33 cellular contexts compared by ENCODE assay signal in genomic region chr12:55582066-55582465, GRCh38. TPM values are rescaled to one million over a fixed set of nuclear protein-coding genes. Genes with fewer than 3 reads are reported as not detected.
"Had no signal": no experiment of that assay in that cellular context is flagged by ENCODE, and none has a peak within 500 bp of the region (broad histone marks: within the 10 kb centered on the region; RNA-seq: fewer than 3 reads in every experiment).

No MANE protein-coding gene starts in this region.

- FAIRE-seq: urothelium cell line had no signal

- H3K36me3 Mint-ChIP-seq: stimulated activated effector memory CD8-positive, alpha-beta T cell treated with anti-CD3 and anti-CD28 coated beads, Interleukin-12 subunit alpha, Interleukin-12 subunit beta, amount 100 ng/mL, for 72 hours; stimulated activated memory B cell treated with anti-CD40 and anti-IgM and Interleukin-4, amounts not matched to agents 10 μg/mL and 1 μg/mL and 100 μg/mL, for 72 hours; type B pancreatic cell had no signal

- H3K27ac Mint-ChIP-seq: stimulated activated effector memory CD8-positive, alpha-beta T cell treated with anti-CD3 and anti-CD28 coated beads, Interleukin-12 subunit alpha, Interleukin-12 subunit beta, amount 100 ng/mL, for 72 hours; stimulated activated memory B cell treated with anti-CD40 and anti-IgM and Interleukin-4, amounts not matched to agents 10 μg/mL and 1 μg/mL and 100 μg/mL, for 72 hours; stimulated activated naive B cell treated with anti-CD40 and anti-IgM and Interleukin-4, amounts not matched to agents 10 μg/mL and 1 μg/mL and 100 μg/mL, for 72 hours; stimulated activated naive CD8-positive, alpha-beta T cell treated with anti-CD3 and anti-CD28 coated beads, Interleukin-15, amount 100 ng/mL, for 72 hours; stimulated activated naive CD8-positive, alpha-beta T cell treated with anti-CD3 and anti-CD28 coated beads, Interleukin-15, Interleukin-2, amounts not matched to agents 100 ng/mL and 50 ng/mL, for 24 hours; type B pancreatic cell had no signal

- H3K27ac ChIP-seq: stomach, suprapubic skin, testis, thoracic aorta, thyroid gland, tibial artery, tibial nerve, transverse colon, upper lobe of left lung, upper lobe of right lung, uterus, vagina had no signal

- H3K27me3 ChIP-seq: stomach, suprapubic skin, testis, thyroid gland, tibial artery, tibial nerve, transverse colon, upper lobe of left lung, upper lobe of right lung, uterus, vagina had no signal

- H3K9me3 ChIP-seq: testis, thoracic aorta, thyroid gland, transverse colon, upper lobe of left lung, upper lobe of right lung, vagina had no signal

- H3K27me3 Mint-ChIP-seq: type B pancreatic cell had no signal

- H3K36me3 ChIP-seq: stomach, suprapubic skin, thoracic aorta, thyroid gland, tibial artery, tibial nerve, transverse colon, upper lobe of left lung, upper lobe of right lung, uterus, vagina had no signal

- H3K4me3 ChIP-seq: stomach, suprapubic skin, testis, thoracic aorta, thyroid gland, tibial artery, tibial nerve, transverse colon, upper lobe of left lung, upper lobe of right lung, uterus, vagina had no signal

- H3K9me3 Mint-ChIP-seq: type B pancreatic cell had no signal

- H3K4me3 Mint-ChIP-seq: stimulated activated effector memory CD8-positive, alpha-beta T cell treated with anti-CD3 and anti-CD28 coated beads, Interleukin-12 subunit alpha, Interleukin-12 subunit beta, amount 100 ng/mL, for 72 hours; stimulated activated memory B cell treated with anti-CD40 and anti-IgM and Interleukin-4, amounts not matched to agents 10 μg/mL and 1 μg/mL and 100 μg/mL, for 72 hours; stimulated activated naive B cell treated with anti-CD40 and anti-IgM and Interleukin-4, amounts not matched to agents 10 μg/mL and 1 μg/mL and 100 μg/mL, for 72 hours; stimulated activated naive CD8-positive, alpha-beta T cell treated with anti-CD3 and anti-CD28 coated beads, Interleukin-15, amount 100 ng/mL, for 72 hours; stimulated activated naive CD8-positive, alpha-beta T cell treated with anti-CD3 and anti-CD28 coated beads, Interleukin-15, Interleukin-2, amounts not matched to agents 100 ng/mL and 50 ng/mL, for 24 hours; type B pancreatic cell had no signal

- DNase-seq: stimulated activated CD4-positive, alpha-beta T cell treated with anti-CD3 and anti-CD28 coated beads, Interleukin-2, amount 100 ng/mL, for 48 hours; stimulated activated CD4-positive, alpha-beta T cell treated with anti-CD3 and anti-CD28 coated beads, Interleukin-4, amount 100 ng/mL, for 1 hour; stimulated activated CD4-positive, alpha-beta T cell treated with anti-CD3 and anti-CD28 coated beads, Interleukin-4, amount 100 ng/mL, for 24 hours; stimulated activated CD4-positive, alpha-beta T cell treated with anti-CD3 and anti-CD28 coated beads, Interleukin-4, amount 100 ng/mL, for 4 hours; stimulated activated CD8-positive, alpha-beta memory T cell treated with anti-CD3 and anti-CD28 coated beads, Interleukin-4, amount 100 ng/mL, for 48 hours; stimulated activated naive B cell treated with anti-CD40 and anti-IgM and Interleukin-4, amounts not matched to agents 10 μg/mL and 1 μg/mL and 100 μg/mL, for 72 hours; stimulated activated naive CD4-positive, alpha-beta T cell; stimulated activated naive CD4-positive, alpha-beta T cell treated with Interleukin-2 at 50 U/mL for 16 hours; stimulated activated naive CD8-positive, alpha-beta T cell treated with anti-CD3 and anti-CD28 coated beads, Interleukin-15, amount 100 ng/mL, for 72 hours; stimulated activated naive CD8-positive, alpha-beta T cell treated with anti-CD3 and anti-CD28 coated beads, Interleukin-15, Interleukin-2, amounts not matched to agents 100 U/mL and 50 U/mL, for 24 hours; stomach; substantia nigra; testis; thyroid gland; tibial artery; transverse colon; upper lobe of right lung; uterus had no signal

- H3K4me1 Mint-ChIP-seq: stimulated activated effector memory CD8-positive, alpha-beta T cell treated with anti-CD3 and anti-CD28 coated beads, Interleukin-12 subunit alpha, Interleukin-12 subunit beta, amount 100 ng/mL, for 72 hours; stimulated activated memory B cell treated with anti-CD40 and anti-IgM and Interleukin-4, amounts not matched to agents 10 μg/mL and 1 μg/mL and 100 μg/mL, for 72 hours; stimulated activated naive B cell treated with anti-CD40 and anti-IgM and Interleukin-4, amounts not matched to agents 10 μg/mL and 1 μg/mL and 100 μg/mL, for 72 hours; stimulated activated naive CD8-positive, alpha-beta T cell treated with anti-CD3 and anti-CD28 coated beads, Interleukin-15, amount 100 ng/mL, for 72 hours had no signal

- H3K4me1 ChIP-seq: stomach, suprapubic skin, testis, thyroid gland, tibial artery, tibial nerve, transverse colon, upper lobe of left lung, upper lobe of right lung, uterus, vagina had no signal

- ATAC-seq: stimulated activated effector memory CD8-positive, alpha-beta T cell treated with anti-CD3 and anti-CD28 coated beads, Interleukin-12 subunit alpha, Interleukin-12 subunit beta, amount 100 ng/mL, for 72 hours; stimulated activated memory B cell treated with anti-CD40 and anti-IgM and Interleukin-4, amounts not matched to agents 10 μg/mL and 1 μg/mL and 100 μg/mL, for 72 hours; stimulated activated naive B cell treated with anti-CD40 and anti-IgM and Interleukin-4, amounts not matched to agents 10 μg/mL and 1 μg/mL and 100 μg/mL, for 72 hours; stimulated activated naive CD8-positive, alpha-beta T cell treated with anti-CD3 and anti-CD28 coated beads, Interleukin-15, amount 100 ng/mL, for 72 hours; stimulated activated naive CD8-positive, alpha-beta T cell treated with anti-CD3 and anti-CD28 coated beads, Interleukin-15, Interleukin-2, amounts not matched to agents 100 U/mL and 50 U/mL, for 24 hours; upper lobe of right lung had no signal

RNA-seq across cellular contexts. Expression of gene OR2AP1, which starts 9.8 kb away (rescaled TPM):
- total RNA-seq: stomach, subcutaneous adipose tissue, suprapubic skin, temporal lobe, testis, thoracic aorta, thyroid gland, tibial nerve, transverse colon, upper lobe of left lung, upper lobe of right lung, ureter, urinary bladder, uterus, vagina had no signal
- polyA plus RNA-seq: stomach, urinary bladder had no signal

RNA-seq across cellular contexts. Expression of gene OR6C4, which starts 32.7 kb away (rescaled TPM):
- total RNA-seq: stomach, subcutaneous adipose tissue, suprapubic skin, temporal lobe, testis, thoracic aorta, thyroid gland, tibial nerve, transverse colon, upper lobe of left lung, upper lobe of right lung, ureter, urinary bladder, uterus, vagina had no signal
- polyA plus RNA-seq: stomach, thymus, urinary bladder had no signal

RNA-seq across cellular contexts. Expression of gene OR10P1, which starts 54.6 kb away (rescaled TPM):
- total RNA-seq: stomach, subcutaneous adipose tissue, suprapubic skin, temporal lobe, testis, thoracic aorta, thyroid gland, tibial nerve, transverse colon, upper lobe of left lung, upper lobe of right lung, ureter, urinary bladder, uterus, vagina had no signal
- polyA plus RNA-seq: stomach, urinary bladder had no signal
